ENCODE assay signal across 16 cellular contexts in genomic region chr7:42151309-42151708, GRCh38.
DNase-seq lines count a peak whose midpoint lies in the region; ATAC-seq and TF ChIP-seq lines count a peak whose summit lies in the region.
"Had no signal": no experiment of that assay in that cellular context is flagged by ENCODE, and none has a peak within 500 bp of the region (broad histone marks: within the 10 kb centered on the region; RNA-seq: fewer than 3 reads in every experiment).

No MANE protein-coding gene starts in this region.

- H3K4ac ChIP-seq in neuronal stem cell (ENCODE audit: low read length), result no peak overlapping the region

- ATAC-seq in Right ventricle myocardium superior (ENCODE audit: poor library complexity) (peak; percentile 84), left cardiac atrium (peak; percentile 49 to 82), HG03139 (IDR thresholded peaks at IDR 0.05; ENCODE audit: unreplicated experiment) (no peak)
- ATAC-seq: natural killer cell had no signal

- no CpG with 5 or more reads among the region's 7 CpGs for WGBS in neuronal stem cell (ENCODE audit: extremely low coverage in 2 of 2, insufficient read length in 2 of 2, insufficient replicate concordance in 1 of 2), 2 donors

- H3K4me1 ChIP-seq in neuronal stem cell (ENCODE audit: control insufficient read depth in 2 of 2, insufficient read depth in 1 of 2, low read depth in 1 of 2, low read length in 2 of 2), result peaks cover 42 to 68% of the 10 kb centered on the region in 2 donors
- peaks cover 63% of the 10 kb centered on the region for H3K4me1 ChIP-seq in vagina

- intact Hi-C loops in Right ventricle myocardium superior (cut with DNase I) (no loop called here), cardiac septum (cut with DNase I) (no loop called here), left cardiac atrium (cut with DNase I) (no loop called here), vagina (cut with DNase I) (no loop called here)

- H3K4me3 ChIP-seq in neuronal stem cell (ENCODE audit: low read length in 2 of 2), result peak overlapping the region in 1 of 2 donors; percentile 39
- H3K4me3 ChIP-seq in vagina, result peak overlapping the region; percentile 7 to 12

- no peak overlapping the region for H2AFZ ChIP-seq in neuronal stem cell (ENCODE audit: low read length)

- no peak overlapping the region for H3K18ac ChIP-seq in neuronal stem cell (ENCODE audit: low read length)

- no peak overlapping the region for H3K9ac ChIP-seq in neuronal stem cell (ENCODE audit: low read depth, low read length, poor library complexity)

- H2BK15ac ChIP-seq in neuronal stem cell (ENCODE audit: low read length), result no peak overlapping the region

- H3K27me3 ChIP-seq in neuronal stem cell (ENCODE audit: control insufficient read depth in 3 of 3, insufficient read depth in 3 of 3, low read depth in 1 of 3, low read length in 3 of 3) (no peaks in the 10 kb centered on the region), vagina (no peaks in the 10 kb centered on the region)

- DNase-seq in Right ventricle myocardium superior, result no peak
- DNase-seq in cardiac septum (ENCODE audit: low spot score), result no peak
- DNase-seq in left cardiac atrium, result no peak
- no peak for DNase-seq in neuronal stem cell (ENCODE audit: low spot score)
- no peak for DNase-seq in vagina (ENCODE audit: extremely low spot score in 2 of 2)
- no peak for DNase-seq in DMS79 (lab: John Stamatoyannopoulos, UW)
- no peak for DNase-seq in activated CD8-positive, alpha-beta memory T cell treated with anti-CD3 and anti-CD28 coated beads for 24 hours
- DNase-seq: activated naive CD4-positive, alpha-beta T cell treated with anti-CD3 and anti-CD28 coated beads, Interleukin-2, amount 10 ng/mL, durations not matched to agents 7 days and 5 days; Calu3; central memory CD4-positive, alpha-beta T cell; H9; Kasumi-1; natural killer cell; NCI-H1930; small intestine had no signal

- H3K27ac ChIP-seq in neuronal stem cell (replicated peaks; ENCODE audit: low read length) (peak overlapping the region; percentile 96), vagina (no peak overlapping the region)

- H4K8ac ChIP-seq in neuronal stem cell (ENCODE audit: low read depth, low read length), result no peak overlapping the region

- H4K91ac ChIP-seq in neuronal stem cell (ENCODE audit: low read depth, low read length, poor library complexity), result no peak overlapping the region

- H3K23ac ChIP-seq in neuronal stem cell (ENCODE audit: low read depth, low read length, poor library complexity), result no peak overlapping the region

- H3K9me3 ChIP-seq in neuronal stem cell (replicated peaks in 1 of 2; ENCODE audit: control insufficient read depth in 2 of 2, insufficient read depth in 1 of 2, low read depth in 1 of 2, low read length in 2 of 2) (peaks cover 0 to 8% of the 10 kb centered on the region in 2 donors), vagina (no peaks in the 10 kb centered on the region)

- no peak overlapping the region for H2BK12ac ChIP-seq in neuronal stem cell (ENCODE audit: low read length)

- TF ChIP-seq POLR2A in vagina (IDR thresholded peaks at IDR 0.05), result no peak

- no peak overlapping the region for H3K14ac ChIP-seq in neuronal stem cell (ENCODE audit: low read length)

- no peak overlapping the region for H2BK120ac ChIP-seq in neuronal stem cell (ENCODE audit: low read depth, low read length)

- no peak for TF ChIP-seq CTCF in vagina (IDR thresholded peaks at IDR 0.05)

- H2BK5ac ChIP-seq in neuronal stem cell (ENCODE audit: low read length), result no peak overlapping the region

- H3K36me3 ChIP-seq in neuronal stem cell (replicated peaks in 1 of 2; ENCODE audit: control insufficient read depth in 2 of 2, insufficient read depth in 2 of 2, low read length in 2 of 2) (peaks cover 2 to 30% of the 10 kb centered on the region in 2 donors), vagina (no peaks in the 10 kb centered on the region)

- H3K79me1 ChIP-seq in neuronal stem cell (ENCODE audit: low read depth, low read length), result peaks cover 2% of the 10 kb centered on the region

- H2AK5ac ChIP-seq in neuronal stem cell (ENCODE audit: low read depth, low read length), result no peak overlapping the region

- peak overlapping the region; percentile 23 for H3K4me2 ChIP-seq in neuronal stem cell (ENCODE audit: insufficient read depth, low read length, poor library complexity, severe bottlenecking)
